Comparison of ENCODE assay signal across 8 cellular contexts in genomic region chr9:93061791-93062299, GRCh38. TPM values are rescaled to one million over a fixed set of nuclear protein-coding genes. Genes with fewer than 3 reads are reported as not detected.
DNase-seq lines count a peak whose midpoint lies in the region; ATAC-seq, FAIRE-seq and TF ChIP-seq lines count a peak whose summit lies in the region.

No MANE protein-coding gene starts in this region.

- TF ChIP-seq EP300 in SK-N-SH (IDR thresholded peaks at IDR 0.05; ENCODE audit: borderline replicate concordance in 1 of 2, low read depth in 1 of 2, low read length in 1 of 2), result no peak

- H4K20me1 ChIP-seq in SK-N-SH (ENCODE audit: insufficient read depth), result no peaks in the 10 kb centered on the region

- DNase-seq in GM12891 (ENCODE audit: insufficient read length, low spot score) (no peak), Peyer's patch (peak; percentile 71 to 92 (median 88)), SK-N-SH (no peak), HAP-1 (ENCODE audit: low spot score in 2 of 2) (no peak)

- in situ Hi-C loops in HAP-1 (cut with MboI; ENCODE audit: low sequenced_read_pairs), result no loop called here

- H3K4me2 ChIP-seq in SK-N-SH, result no peak overlapping the region

- 27% methylated on average over 16 of the region's 16 CpGs for WGBS in liver
- WGBS in SK-N-SH (ENCODE audit: low lambda C conversion rate), result 79% methylated on average over 15 of the region's 16 CpGs

- H3K9ac ChIP-seq in liver (ENCODE audit: low read depth in 1 of 2, low read length in 2 of 2) (peak overlapping the region in 1 of 2 donors; percentile 3), SK-N-SH (no peak overlapping the region)

- no peaks in the 10 kb centered on the region for H3K79me2 ChIP-seq in SK-N-SH (ENCODE audit: insufficient read depth)

- CTCF ChIA-PET in SK-N-SH (lab: Yijun Ruan, JAX), result no interaction called here

- H3K27me3 ChIP-seq in Peyer's patch (no peaks in the 10 kb centered on the region), liver (ENCODE audit: control insufficient read depth in 4 of 4, insufficient read depth in 4 of 4, low read length in 3 of 4) (no peaks in the 10 kb centered on the region), SK-N-SH (ENCODE audit: insufficient read depth) (no peaks in the 10 kb centered on the region), HAP-1 (ENCODE audit: low read depth) (no peaks in the 10 kb centered on the region)

- no peak for TF ChIP-seq CTCF in Peyer's patch (IDR thresholded peaks at IDR 0.05)
- no peak for TF ChIP-seq CTCF in liver (IDR thresholded peaks at IDR 0.05; ENCODE audit: low read depth, low read length, missing input control)
- TF ChIP-seq CTCF in SK-N-SH (IDR thresholded peaks at IDR 0.05), result no peak

- no peaks in the 10 kb centered on the region for H3F3A ChIP-seq in SK-N-SH (replicated peaks; ENCODE audit: insufficient read depth)

- peak; percentile 46 for ATAC-seq in GM21723 (IDR thresholded peaks at IDR 0.05; ENCODE audit: unreplicated experiment)
- ATAC-seq in HG02970 (IDR thresholded peaks at IDR 0.05; ENCODE audit: low FRiP score, unreplicated experiment), result no peak
- ATAC-seq in SK-N-SH treated with all-trans-retinoic acid at 6 μM for 48 hours, result no peak

- no peaks in the 10 kb centered on the region for H3K9me2 ChIP-seq in SK-N-SH

- H3K4me1 ChIP-seq in Peyer's patch, result peaks cover 0 to 60% (median 52%) of the 10 kb centered on the region in 4 donors
- peaks cover 9 to 40% (median 30%) of the 10 kb centered on the region in 4 donors for H3K4me1 ChIP-seq in liver (ENCODE audit: control insufficient read depth in 4 of 4, insufficient read depth in 4 of 4, low read length in 3 of 4)
- no peaks in the 10 kb centered on the region; a peak in 1 of 4 replicates for H3K4me1 ChIP-seq in SK-N-SH (ENCODE audit: control insufficient read depth in 1 of 2, insufficient read depth in 2 of 2, low read depth in 1 of 2, low read length in 1 of 2)
- peaks cover 10% of the 10 kb centered on the region for H3K4me1 ChIP-seq in HAP-1

- TF ChIP-seq RAD21 in liver (IDR thresholded peaks at IDR 0.05) (peak; percentile 37 to 65), SK-N-SH (IDR thresholded peaks at IDR 0.05; ENCODE audit: low read length) (no peak)

- TF ChIP-seq POLR2A in GM12891 (IDR thresholded peaks at IDR 0.05; ENCODE audit: low read depth, low read length) (no peak), Peyer's patch (IDR thresholded peaks at IDR 0.05) (no peak)

- FAIRE-seq in GM12891 (lab: Jason Lieb, UNC), result peak; percentile 88

- no peaks in the 10 kb centered on the region for H3K9me3 ChIP-seq in Peyer's patch
- H3K9me3 ChIP-seq in liver (ENCODE audit: control insufficient read depth in 4 of 4, low read length in 3 of 4), result no peaks in the 10 kb centered on the region
- no peaks in the 10 kb centered on the region for H3K9me3 ChIP-seq in SK-N-SH
- no peaks in the 10 kb centered on the region for H3K9me3 ChIP-seq in HAP-1

- no peak overlapping the region for H2AFZ ChIP-seq in SK-N-SH (ENCODE audit: low read depth)

- H3K36me3 ChIP-seq in Peyer's patch (no peaks in the 10 kb centered on the region), liver (ENCODE audit: control insufficient read depth in 4 of 4, insufficient read depth in 3 of 4, low read depth in 1 of 4, low read length in 3 of 4) (no peaks in the 10 kb centered on the region), SK-N-SH (replicated peaks in 1 of 2; ENCODE audit: control insufficient read depth in 1 of 2, insufficient read depth in 2 of 2, low read length in 1 of 2) (no peaks in the 10 kb centered on the region), HAP-1 (replicated peaks) (no peaks in the 10 kb centered on the region)

- POLR2A ChIA-PET in SK-N-SH (lab: Yijun Ruan, JAX), result interaction anchor here (0.6 kb wide), 1 partner anchor 45 kb away, joined by 4 read pairs; no protein-coding TSS in a partner anchor

- peak overlapping the region in 2 of 4 donors; percentile 8 to 21 for H3K4me3 ChIP-seq in Peyer's patch
- H3K4me3 ChIP-seq in liver (ENCODE audit: low read depth in 1 of 3, low read length in 3 of 3), result no peak overlapping the region
- no peak overlapping the region for H3K4me3 ChIP-seq in SK-N-SH (ENCODE audit: low read depth in 2 of 2, low read length in 1 of 2)
- H3K4me3 ChIP-seq in HAP-1, result no peak overlapping the region

- peak overlapping the region; percentile 48 to 97 (median 80) for H3K27ac ChIP-seq in Peyer's patch
- H3K27ac ChIP-seq in liver (ENCODE audit: low read depth in 1 of 2, low read length in 2 of 2), result peak overlapping the region; percentile 5 to 48
- no peak overlapping the region for H3K27ac ChIP-seq in SK-N-SH (ENCODE audit: low read depth in 2 of 2, low read length in 1 of 2)

TF ChIP-seq in GM12891, 5 proteins besides CTCF, POLR2A, EP300 and RAD21:
- TF ChIP-seq POU2F2 (IDR thresholded peaks at IDR 0.05; ENCODE audit: low read depth, low read length) (no peak), PAX5 (IDR thresholded peaks at IDR 0.05; ENCODE audit: insufficient read depth, low read length, severe bottlenecking) (no peak), SPI1 (IDR thresholded peaks at IDR 0.05; ENCODE audit: low read depth, low read length) (peak; percentile 49), TAF1 (IDR thresholded peaks at IDR 0.05; ENCODE audit: low read depth, low read length) (no peak), POLR2AphosphoS5 (IDR thresholded peaks at IDR 0.05; ENCODE audit: low read depth, low read length) (no peak)
TF ChIP-seq in GM12891: peak in this region for 1.

TF ChIP-seq in liver, 16 proteins besides CTCF, POLR2A, EP300 and RAD21 (continues in another document):
- TF ChIP-seq HNF4G (IDR thresholded peaks at IDR 0.05), result peak; percentile 89
- TF ChIP-seq MAX (IDR thresholded peaks at IDR 0.05), result peak; percentile 49
- peak; percentile 62 for TF ChIP-seq NR2F2 (IDR thresholded peaks at IDR 0.05)
- TF ChIP-seq GABPA (IDR thresholded peaks at IDR 0.05 in 1 of 2, conservative IDR thresholded peaks at IDR 0.05 in 1 of 2), result peak in 1 of 2 donors; percentile 23
- TF ChIP-seq HNF4A (conservative IDR thresholded peaks at IDR 0.05), result peak; percentile 94 to 97
- peak in 1 of 2 donors; percentile 35 for TF ChIP-seq JUND (IDR thresholded peaks at IDR 0.05)
- no peak for TF ChIP-seq TAF1 (conservative IDR thresholded peaks at IDR 0.05)

TF ChIP-seq in SK-N-SH, 30 proteins besides CTCF, POLR2A, EP300 and RAD21:
- TF ChIP-seq FOXM1 (IDR thresholded peaks at IDR 0.05; ENCODE audit: low read depth) (no peak), GABPA (IDR thresholded peaks at IDR 0.05; ENCODE audit: low read depth) (no peak), PBX3 (IDR thresholded peaks at IDR 0.05) (no peak), NFIC (IDR thresholded peaks at IDR 0.05; ENCODE audit: borderline replicate concordance) (no peak), CHD2 (IDR thresholded peaks at IDR 0.05; ENCODE audit: low read length, partially characterized antibody) (no peak), MXI1 (IDR thresholded peaks at IDR 0.05; ENCODE audit: low read depth, low read length) (no peak), SIN3A (IDR thresholded peaks at IDR 0.05; ENCODE audit: borderline replicate concordance, low read depth, low read length) (no peak), RXRA (IDR thresholded peaks at IDR 0.05; ENCODE audit: borderline replicate concordance, low read depth) (no peak)

TF ChIP-seq in SK-N-SH treated with all-trans-retinoic acid at 6 μM for 48 hours, 23 proteins besides CTCF, POLR2A, EP300 and RAD21 (continues in another document):
- TF ChIP-seq ESRRG (CRISPR knock-in tag; IDR thresholded peaks at IDR 0.05) (no peak), GLIS3 (CRISPR knock-in tag; IDR thresholded peaks at IDR 0.05) (no peak), TOX (CRISPR knock-in tag; IDR thresholded peaks at IDR 0.05; ENCODE audit: borderline replicate concordance) (no peak), CSRNP3 (CRISPR knock-in tag; IDR thresholded peaks at IDR 0.05) (no peak), OSR1 (CRISPR knock-in tag; IDR thresholded peaks at IDR 0.05) (no peak)

RNA-seq across cellular contexts. Expression of gene SUSD3, which starts 3.3 kb away (rescaled TPM):
- 15.6 TPM for polyA plus RNA-seq in GM12891 (2012; ENCODE audit: low read depth, missing spikeins)
- total RNA-seq in Peyer's patch, result 10 to 100 TPM in 1 of 4 donors, 1 to 10 TPM in 3; 5.5 to 21.5 (median 7.9) TPM
- total RNA-seq in liver, result 1 to 10 TPM; 4.1 to 9.7 TPM
- 10 to 100 TPM; 13.9 to 19.2 TPM for polyA plus RNA-seq in liver
- polyA plus RNA-seq in SK-N-SH (2012; rRNA removed), result 0.49 and 0.67 TPM in 2 replicates
- polyA plus RNA-seq in SK-N-SH (2012; cell fraction: cytosol; rRNA removed), result 0.33 and 0.35 TPM in 2 replicates
- polyA plus RNA-seq in SK-N-SH (2012; cell fraction: nucleus; rRNA removed), result 0.09 and 0.13 TPM in 2 replicates

RNA-seq across cellular contexts. Expression of gene CARD19, which starts 34.2 kb away (rescaled TPM):
- polyA plus RNA-seq in GM12891 (2012; ENCODE audit: low read depth, missing spikeins), result 10.7 TPM
- total RNA-seq in Peyer's patch (10 to 100 TPM; 34.7 to 74.4 (median 58.9) TPM), liver (10 to 100 TPM; 13.0 to 15.5 TPM)
- polyA plus RNA-seq in liver (10 to 100 TPM; 17.2 to 18.2 TPM), SK-N-SH (2012; rRNA removed) (141 and 165 TPM in 2 replicates)
- polyA plus RNA-seq in SK-N-SH (2012; cell fraction: cytosol; rRNA removed), result 70.5 and 92.4 TPM in 2 replicates
- 149 and 161 TPM in 2 replicates for polyA plus RNA-seq in SK-N-SH (2012; cell fraction: nucleus; rRNA removed)

Comparison
In these comparisons a context has a peak if more than half of its experiments do, and no peak if none do; other contexts are left out.
1. DNase-seq: peak in Peyer's patch (3 of 3); none in GM12891 (single experiment), SK-N-SH (single experiment) and HAP-1 (0 of 2).
2. H3K27ac ChIP-seq: peak in Peyer's patch (4 of 4) and liver (2 of 2); none in SK-N-SH (0 of 2).